In the genomic region with DNA sequence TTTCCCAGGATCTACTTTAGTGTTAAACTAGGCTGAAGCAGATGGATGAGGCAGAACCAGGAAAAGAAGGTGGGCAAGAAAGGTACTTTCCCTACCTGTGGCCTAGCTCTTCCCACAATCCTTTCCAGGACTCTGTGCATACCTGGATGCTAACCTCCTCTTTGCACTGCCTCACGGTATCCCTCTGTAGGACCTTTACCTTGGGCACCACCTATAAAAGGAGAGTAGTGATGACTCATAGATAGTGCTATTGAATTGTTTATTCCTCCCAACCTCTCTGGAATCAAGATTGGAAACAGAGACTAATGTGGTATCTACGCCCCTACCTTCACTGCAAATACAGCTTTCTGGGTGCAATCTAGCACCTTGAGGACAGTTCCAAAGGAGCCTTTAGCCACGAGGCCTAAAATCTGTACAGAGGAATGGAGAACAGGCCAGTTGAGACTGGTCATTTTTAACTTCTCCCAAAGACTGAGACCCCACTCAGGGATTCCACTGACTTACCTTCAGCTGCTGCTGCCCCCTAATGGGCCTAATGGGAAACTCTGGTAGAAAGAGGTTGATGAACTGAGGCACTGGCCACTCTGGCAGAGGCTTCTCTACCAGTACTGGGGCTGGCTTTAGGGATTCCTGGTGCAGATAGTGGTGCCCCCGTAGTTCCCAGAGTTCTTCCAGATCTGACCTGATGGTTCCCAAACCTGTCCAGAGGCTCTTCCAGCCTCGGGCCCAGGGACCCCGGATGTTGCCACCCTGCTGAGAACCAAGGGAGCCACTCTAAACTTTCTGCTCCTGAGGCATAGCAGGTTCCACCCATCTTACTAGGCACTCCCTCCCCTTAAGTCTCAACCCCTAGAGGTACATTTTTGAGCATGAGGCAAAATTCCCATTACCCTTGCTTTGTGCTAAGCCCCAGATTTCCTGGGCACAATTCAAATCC, we compare ENCODE assay signal across 2 cellular contexts.
TF ChIP-seq lines count a peak whose summit lies in the region.

No MANE protein-coding gene starts in this region.

TF ChIP-seq in IMR-90, 13 proteins besides CTCF, POLR2A, EP300 and RAD21:
- TF ChIP-seq, protein P1, sequence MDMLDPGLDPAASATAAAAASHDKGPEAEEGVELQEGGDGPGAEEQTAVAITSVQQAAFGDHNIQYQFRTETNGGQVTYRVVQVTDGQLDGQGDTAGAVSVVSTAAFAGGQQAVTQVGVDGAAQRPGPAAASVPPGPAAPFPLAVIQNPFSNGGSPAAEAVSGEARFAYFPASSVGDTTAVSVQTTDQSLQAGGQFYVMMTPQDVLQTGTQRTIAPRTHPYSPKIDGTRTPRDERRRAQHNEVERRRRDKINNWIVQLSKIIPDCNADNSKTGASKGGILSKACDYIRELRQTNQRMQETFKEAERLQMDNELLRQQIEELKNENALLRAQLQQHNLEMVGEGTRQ (IDR thresholded peaks at IDR 0.05; ENCODE audit: low read depth, low read length): no peak
- TF ChIP-seq CEBPB (IDR thresholded peaks at IDR 0.05; ENCODE audit: low read depth, low read length): no peak
- peak; percentile 51; the same call in 1 of the 2 replicates for TF ChIP-seq SMC3 (IDR thresholded peaks at IDR 0.05; ENCODE audit: low read depth, low read length)
- TF ChIP-seq FOS (IDR thresholded peaks at IDR 0.05; ENCODE audit: low read depth, low read length): peak; percentile 40; the same call in 1 of the 2 replicates
- no peak for TF ChIP-seq MAFK (IDR thresholded peaks at IDR 0.05; ENCODE audit: low read depth, low read length)

TF ChIP-seq in endothelial cell of umbilical vein, 7 proteins besides CTCF, POLR2A, EP300 and RAD21:
- TF ChIP-seq FOS (IDR thresholded peaks at IDR 0.05; ENCODE audit: borderline replicate concordance, insufficient read depth, low read length): no peak
- TF ChIP-seq EZH2 (IDR thresholded peaks at IDR 0.05; ENCODE audit: borderline replicate concordance, low read depth, low read length, severe bottlenecking): no peak
- no peak for TF ChIP-seq JUN (IDR thresholded peaks at IDR 0.05; ENCODE audit: borderline replicate concordance, insufficient read depth, insufficient read length, low read depth)
- TF ChIP-seq MYC (IDR thresholded peaks at IDR 0.05; ENCODE audit: low read depth, low read length): no peak
- no peak for TF ChIP-seq POLR2AphosphoS5 (IDR thresholded peaks at IDR 0.05; ENCODE audit: insufficient read depth, low read depth, low read length)
- TF ChIP-seq GATA2 (IDR thresholded peaks at IDR 0.05; ENCODE audit: insufficient read depth, insufficient read length, low read depth, low read length): no peak
- TF ChIP-seq, protein P2, sequence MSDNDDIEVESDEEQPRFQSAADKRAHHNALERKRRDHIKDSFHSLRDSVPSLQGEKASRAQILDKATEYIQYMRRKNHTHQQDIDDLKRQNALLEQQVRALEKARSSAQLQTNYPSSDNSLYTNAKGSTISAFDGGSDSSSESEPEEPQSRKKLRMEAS (IDR thresholded peaks at IDR 0.05; ENCODE audit: insufficient read depth, insufficient read length): no peak
